11 cellular contexts compared by ENCODE assay signal in genomic region chr6:38656896-38657295, GRCh38. TPM values are rescaled to one million over a fixed set of nuclear protein-coding genes. Genes with fewer than 3 reads are reported as not detected.
"Had no signal": no experiment of that assay in that cellular context is flagged by ENCODE, and none has a peak within 500 bp of the region (broad histone marks: within the 10 kb centered on the region; RNA-seq: fewer than 3 reads in every experiment).

No MANE protein-coding gene starts in this region.

- H3K4me3 ChIP-seq: GM23338 had no signal

- H3K4me2 ChIP-seq: GM23338, KMS-11 had no signal

- H2AFZ ChIP-seq: GM23338 had no signal

- H3K9ac ChIP-seq: KMS-11 had no signal

- ATAC-seq: GM23338, HepG2 had no signal

- DNase-seq: H9, HCEC 1CT, Karpas-422, KBM-7 had no signal

- H3K27ac ChIP-seq: HL-60, KMS-11 had no signal

- FAIRE-seq: H1, H54, HepG2 had no signal

RNA-seq across cellular contexts. Expression of gene DNAH8, which starts 58.2 kb away (rescaled TPM):
- total RNA-seq: GM23338, H1, H9, HepG2, HT1080 had no signal
- polyA plus RNA-seq: HepG2 had no signal
